Comparison of ENCODE assay signal across 6 cellular contexts in genomic region chr22:27284314-27284713, GRCh38.
"Had no signal": no experiment of that assay in that cellular context is flagged by ENCODE, and none has a peak within 500 bp of the region (broad histone marks: within the 10 kb centered on the region; RNA-seq: fewer than 3 reads in every experiment).

No MANE protein-coding gene starts in this region.

- H3K9me3 Mint-ChIP-seq: HFFc6 had no signal

- H3K9ac ChIP-seq: GM23248 had no signal

- H3K27ac Mint-ChIP-seq: HFFc6 had no signal

- H3K4me1 ChIP-seq: HAP-1 had no signal

- H3K4me3 ChIP-seq: GM23248, HAP-1, K562 had no signal

- H3K9me3 ChIP-seq: HAP-1 had no signal

- H3K27ac ChIP-seq: GM23248 had no signal

- H3K36me3 ChIP-seq: HAP-1 had no signal

- H2AFZ ChIP-seq: GM23248 had no signal

- DNase-seq: GM23248, GOT3, H7 had no signal

- H3K4me3 Mint-ChIP-seq: HFFc6 had no signal
